27 cellular contexts compared by ENCODE assay signal in the genomic region with DNA sequence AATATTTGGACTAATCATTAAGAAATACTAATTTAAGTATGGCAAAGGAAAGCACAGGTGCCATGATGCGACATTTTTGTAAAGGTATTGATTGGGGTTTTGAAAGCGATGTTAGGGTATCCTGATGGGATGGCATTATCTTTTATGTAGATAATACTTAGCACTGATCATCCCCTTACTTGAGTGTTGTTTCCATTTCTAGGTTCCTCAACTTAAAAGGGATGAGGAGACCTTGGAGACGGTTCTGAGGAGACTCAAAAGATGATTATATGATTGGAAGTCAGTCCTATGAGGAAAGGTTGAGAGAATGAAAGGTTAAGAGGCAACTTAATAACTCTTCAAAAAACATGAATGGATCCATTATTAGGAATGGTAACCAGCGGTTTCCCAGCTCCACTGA. TPM values are rescaled to one million over a fixed set of nuclear protein-coding genes. Genes with fewer than 3 reads are reported as not detected.
DNase-seq lines count a peak whose midpoint lies in the region; ATAC-seq and TF ChIP-seq lines count a peak whose summit lies in the region.
"Had no signal": no experiment of that assay in that cellular context is flagged by ENCODE, and none has a peak within 500 bp of the region (broad histone marks: within the 10 kb centered on the region; RNA-seq: fewer than 3 reads in every experiment).

No MANE protein-coding gene starts in this region.

- no peaks in the 10 kb centered on the region for H3K27me3 Mint-ChIP-seq in activated CD4-positive, alpha-beta T cell treated with anti-CD3 and anti-CD28 coated beads, Interleukin-2, amount 10 ng/mL, durations not matched to agents 7 days and 5 days
- H3K27me3 Mint-ChIP-seq in CD8-positive, alpha-beta memory T cell: no peaks in the 10 kb centered on the region
- no peaks in the 10 kb centered on the region for H3K27me3 Mint-ChIP-seq in activated B cell treated with CpG ODN at 0.5 μM for 24 hours
- no peaks in the 10 kb centered on the region for H3K27me3 Mint-ChIP-seq in central memory CD8-positive, alpha-beta T cell
- H3K27me3 Mint-ChIP-seq: type B pancreatic cell had no signal

- H3K4me3 ChIP-seq in CD8-positive, alpha-beta memory T cell (ENCODE audit: low read length): no peak overlapping the region
- no peak overlapping the region for H3K4me3 ChIP-seq in heart left ventricle
- no peak overlapping the region for H3K4me3 ChIP-seq in lower lobe of right lung
- H3K4me3 ChIP-seq: A549, heart right ventricle, lung, right atrium auricular region, smooth muscle cell had no signal

- ATAC-seq in activated B cell treated with CpG ODN at 0.5 μM for 24 hours (ENCODE audit: low read depth): no peak
- ATAC-seq in central memory CD8-positive, alpha-beta T cell (replicated peaks; ENCODE audit: extremely low read depth, poor library complexity, severe bottlenecking): no peak
- no peak for ATAC-seq in heart left ventricle
- no peak for ATAC-seq in lower lobe of right lung
- ATAC-seq: A549, esophagus mucosa, heart right ventricle had no signal

- H3K27ac Mint-ChIP-seq in activated CD4-positive, alpha-beta T cell treated with anti-CD3 and anti-CD28 coated beads, Interleukin-2, amount 10 ng/mL, durations not matched to agents 7 days and 5 days: peak overlapping the region; percentile 60
- H3K27ac Mint-ChIP-seq in CD8-positive, alpha-beta memory T cell: peak overlapping the region in 5 of 8 donors; percentile 20 to 81 (median 57)
- peak overlapping the region; percentile 27 for H3K27ac Mint-ChIP-seq in activated B cell treated with CpG ODN at 0.5 μM for 24 hours
- peak overlapping the region; percentile 39 for H3K27ac Mint-ChIP-seq in central memory CD8-positive, alpha-beta T cell (ENCODE audit: low read depth)
- H3K27ac Mint-ChIP-seq: activated naive CD4-positive, alpha-beta T cell treated with anti-CD3 and anti-CD28 coated beads for 36 hours; type B pancreatic cell had no signal

- TF ChIP-seq CTCF in activated B cell treated with CpG ODN at 0.5 μM for 24 hours (IDR thresholded peaks at IDR 0.05) (no peak), heart left ventricle (IDR thresholded peaks at IDR 0.05) (no peak), lower lobe of right lung (IDR thresholded peaks at IDR 0.05) (no peak)

- peaks cover 58% of the 10 kb centered on the region for H3K4me1 ChIP-seq in CD8-positive, alpha-beta memory T cell (ENCODE audit: insufficient read depth, low read length)
- H3K4me1 ChIP-seq in heart left ventricle: peaks cover 0 to 38% (median 19%) of the 10 kb centered on the region in 12 donors
- peaks cover 21% of the 10 kb centered on the region for H3K4me1 ChIP-seq in lower lobe of right lung
- H3K4me1 ChIP-seq: A549 had no signal

- H3K4me3 Mint-ChIP-seq in activated CD4-positive, alpha-beta T cell treated with anti-CD3 and anti-CD28 coated beads, Interleukin-2, amount 10 ng/mL, durations not matched to agents 7 days and 5 days: peak overlapping the region; percentile 12
- peak overlapping the region in 2 of 7 donors; percentile 16 to 30 for H3K4me3 Mint-ChIP-seq in CD8-positive, alpha-beta memory T cell
- no peak overlapping the region for H3K4me3 Mint-ChIP-seq in activated B cell treated with CpG ODN at 0.5 μM for 24 hours
- no peak overlapping the region for H3K4me3 Mint-ChIP-seq in central memory CD8-positive, alpha-beta T cell
- H3K4me3 Mint-ChIP-seq: activated naive CD4-positive, alpha-beta T cell treated with anti-CD3 and anti-CD28 coated beads for 36 hours; type B pancreatic cell had no signal

- no peak for DNase-seq in activated CD4-positive, alpha-beta T cell treated with anti-CD3 and anti-CD28 coated beads, Interleukin-2, amount 10 ng/mL, durations not matched to agents 7 days and 5 days
- DNase-seq in activated CD4-positive, alpha-beta T cell treated with anti-CD3 and anti-CD28 coated beads for 48 hours: no peak
- DNase-seq in CD8-positive, alpha-beta memory T cell: no peak
- DNase-seq in activated B cell treated with CpG ODN at 0.5 μM for 24 hours (no peak), heart left ventricle (no peak), lower lobe of right lung (no peak), NCI-H2227 treated with DMSO at 0.1 percent for 48 hours (lab: John Stamatoyannopoulos, UW) (no peak)
- no peak for DNase-seq in central memory CD8-positive, alpha-beta T cell (ENCODE audit: low spot score in 2 of 2)
- DNase-seq: activated CD4-positive, alpha-beta T cell treated with anti-CD3 and anti-CD28 coated beads, Interleukin-2, amount 50 U/mL, for 48 hours; activated naive CD4-positive, alpha-beta T cell treated with anti-CD3 and anti-CD28 coated beads for 36 hours; aorta; cortex of kidney; DMS53; heart right ventricle; kidney glomerular epithelial cell; NCI-H1417; NCI-H2081 treated with DMSO at 0.1 percent for 48 hours; NCI-H345; stimulated activated CD4-positive, alpha-beta T cell treated with anti-CD3 and anti-CD28 coated beads, Interleukin-1b, Interleukin-23, amount 100 ng/mL, for 48 hours; substantia nigra had no signal

- peaks cover 7% of the 10 kb centered on the region for H3K36me3 ChIP-seq in CD8-positive, alpha-beta memory T cell (ENCODE audit: insufficient read depth, low read length)
- H3K36me3 ChIP-seq in heart left ventricle (peaks cover 0 to 23% (median 12%) of the 10 kb centered on the region in 9 donors), lower lobe of right lung (no peaks in the 10 kb centered on the region)
- H3K36me3 ChIP-seq: right atrium auricular region had no signal

- no peaks in the 10 kb centered on the region for H3K9me3 ChIP-seq in CD8-positive, alpha-beta memory T cell (ENCODE audit: low read length)
- H3K9me3 ChIP-seq in heart left ventricle: no peaks in the 10 kb centered on the region
- H3K9me3 ChIP-seq in lower lobe of right lung: no peaks in the 10 kb centered on the region
- H3K9me3 ChIP-seq: A549, heart right ventricle, right atrium auricular region had no signal

- H3K36me3 Mint-ChIP-seq in activated CD4-positive, alpha-beta T cell treated with anti-CD3 and anti-CD28 coated beads, Interleukin-2, amount 10 ng/mL, durations not matched to agents 7 days and 5 days (ENCODE audit: low read depth): peaks cover 60% of the 10 kb centered on the region
- peaks cover 0 to 58% (median 14%) of the 10 kb centered on the region in 3 donors for H3K36me3 Mint-ChIP-seq in CD8-positive, alpha-beta memory T cell
- H3K36me3 Mint-ChIP-seq in activated B cell treated with CpG ODN at 0.5 μM for 24 hours (ENCODE audit: low read depth): peaks cover 37% of the 10 kb centered on the region
- H3K36me3 Mint-ChIP-seq in central memory CD8-positive, alpha-beta T cell (ENCODE audit: insufficient read depth): peaks cover 17% of the 10 kb centered on the region

- H3K27me3 ChIP-seq in CD8-positive, alpha-beta memory T cell (ENCODE audit: insufficient read depth, low read length, poor library complexity, severe bottlenecking): no peaks in the 10 kb centered on the region
- H3K27me3 ChIP-seq in heart left ventricle (no peaks in the 10 kb centered on the region), lower lobe of right lung (ENCODE audit: low read depth) (no peaks in the 10 kb centered on the region)
- H3K27me3 ChIP-seq: heart right ventricle, right atrium auricular region had no signal

- no peak overlapping the region for H3K27ac ChIP-seq in CD8-positive, alpha-beta memory T cell (ENCODE audit: low read depth, low read length)
- no peak overlapping the region for H3K27ac ChIP-seq in heart left ventricle
- no peak overlapping the region for H3K27ac ChIP-seq in lower lobe of right lung
- H3K27ac ChIP-seq: A549, heart right ventricle, right atrium auricular region, RWPE1 had no signal

- POLR2A ChIA-PET in activated CD4-positive, alpha-beta T cell treated with anti-CD3 and anti-CD28 coated beads, Interleukin-2, amount 10 ng/mL, durations not matched to agents 7 days and 5 days (lab: Charles Lee): no interaction called here
- POLR2A ChIA-PET in CD8-positive, alpha-beta memory T cell (lab: Charles Lee): interaction anchor here (1.4 kb wide), 1 partner anchor 11 kb away, joined by 4 read pairs; the partner anchor contains the start of gene KMT2A
- POLR2A ChIA-PET in activated B cell treated with CpG ODN at 0.5 μM for 24 hours (lab: Charles Lee): interaction anchor here (0.5 to 1.1 kb wide), 2 partner anchors 10 to 481 kb away, joined by 3 to 11 read pairs; no protein-coding TSS in a partner anchor

- whole genome bisulfite sequencing in heart left ventricle, 4 donors: 92 to 94% (median 93%) methylated on average over 4 of the region's 4 CpGs

- intact Hi-C loops in activated B cell treated with CpG ODN at 0.5 μM for 24 hours (cut with micrococcal nuclease): no loop called here
- intact Hi-C loops in heart left ventricle (cut with DNase I): no loop called here
- intact Hi-C loops in lower lobe of right lung (cut with DNase I): no loop called here

- TF ChIP-seq POLR2A in heart left ventricle (IDR thresholded peaks at IDR 0.05): no peak

- CTCF ChIA-PET in activated CD4-positive, alpha-beta T cell treated with anti-CD3 and anti-CD28 coated beads, Interleukin-2, amount 10 ng/mL, durations not matched to agents 7 days and 5 days (lab: Charles Lee): interaction anchor here (0.5 to 1.8 kb wide), 7 partner anchors 9 to 1676 kb away, joined by 3 to 9 read pairs (median 3); partner anchors contain the start of gene KMT2A
- CTCF ChIA-PET in CD8-positive, alpha-beta memory T cell (lab: Charles Lee): no interaction called here
- CTCF ChIA-PET in activated B cell treated with CpG ODN at 0.5 μM for 24 hours (lab: Charles Lee): no interaction called here

- peaks cover 75% of the 10 kb centered on the region for H3K4me1 Mint-ChIP-seq in activated CD4-positive, alpha-beta T cell treated with anti-CD3 and anti-CD28 coated beads, Interleukin-2, amount 10 ng/mL, durations not matched to agents 7 days and 5 days
- H3K4me1 Mint-ChIP-seq in CD8-positive, alpha-beta memory T cell: peaks cover 69 to 85% (median 84%) of the 10 kb centered on the region in 3 donors
- peaks cover 70% of the 10 kb centered on the region for H3K4me1 Mint-ChIP-seq in activated B cell treated with CpG ODN at 0.5 μM for 24 hours
- H3K4me1 Mint-ChIP-seq in central memory CD8-positive, alpha-beta T cell: peaks cover 69% of the 10 kb centered on the region

- peaks cover 2% of the 10 kb centered on the region for H3K9me3 Mint-ChIP-seq in activated CD4-positive, alpha-beta T cell treated with anti-CD3 and anti-CD28 coated beads, Interleukin-2, amount 10 ng/mL, durations not matched to agents 7 days and 5 days
- no peaks in the 10 kb centered on the region for H3K9me3 Mint-ChIP-seq in CD8-positive, alpha-beta memory T cell
- H3K9me3 Mint-ChIP-seq in activated B cell treated with CpG ODN at 0.5 μM for 24 hours: no peaks in the 10 kb centered on the region
- no peaks in the 10 kb centered on the region for H3K9me3 Mint-ChIP-seq in central memory CD8-positive, alpha-beta T cell
- H3K9me3 Mint-ChIP-seq: activated naive CD4-positive, alpha-beta T cell treated with anti-CD3 and anti-CD28 coated beads for 36 hours; type B pancreatic cell had no signal

RNA-seq across cellular contexts. Expression of gene KMT2A, which starts 11.1 kb away (rescaled TPM):
- total RNA-seq in activated CD4-positive, alpha-beta T cell treated with anti-CD3 and anti-CD28 coated beads, Interleukin-2, amount 10 ng/mL, durations not matched to agents 7 days and 5 days: 100 to 1,000 TPM in 1 of 2 experiments, 10 to 100 TPM in 1; 93.4 to 102 TPM
- 10 to 100 TPM; 80.0 to 80.6 TPM for total RNA-seq in CD8-positive, alpha-beta memory T cell
- polyA plus RNA-seq in CD8-positive, alpha-beta memory T cell: 40.5 TPM
- total RNA-seq in activated B cell treated with CpG ODN at 0.5 μM for 24 hours: 104 and 117 TPM in 2 replicates
- 100 to 1,000 TPM in 1 of 9 donors, 10 to 100 TPM in 8; 16.5 to 117 (median 41.5) TPM for total RNA-seq in heart left ventricle
- 10 to 100 TPM in 1 of 2 donors, 1 to 10 TPM in 1; 9.9 to 17.6 TPM for polyA plus RNA-seq in heart left ventricle
- 66.3 TPM for total RNA-seq in lower lobe of right lung

RNA-seq across cellular contexts. Expression of gene ATP5MG, which starts 46.0 kb away (rescaled TPM):
- total RNA-seq in activated CD4-positive, alpha-beta T cell treated with anti-CD3 and anti-CD28 coated beads, Interleukin-2, amount 10 ng/mL, durations not matched to agents 7 days and 5 days: 100 to 1,000 TPM; 195 to 272 TPM
- 100 to 1,000 TPM; 277 to 280 TPM for total RNA-seq in CD8-positive, alpha-beta memory T cell
- 632 TPM for polyA plus RNA-seq in CD8-positive, alpha-beta memory T cell
- 199 and 230 TPM in 2 replicates for total RNA-seq in activated B cell treated with CpG ODN at 0.5 μM for 24 hours
- total RNA-seq in heart left ventricle: 100 to 1,000 TPM in 8 of 9 donors, 10 to 100 TPM in 1; 96.4 to 702 (median 559) TPM
- 100 to 1,000 TPM; 299 to 843 TPM for polyA plus RNA-seq in heart left ventricle
- total RNA-seq in lower lobe of right lung: 154 TPM
